22 cellular contexts compared by ENCODE assay signal in genomic region chr1:224906340-224906739, GRCh38.
"Had no signal": no experiment of that assay in that cellular context is flagged by ENCODE, and none has a peak within 500 bp of the region (broad histone marks: within the 10 kb centered on the region; RNA-seq: fewer than 3 reads in every experiment).

No MANE protein-coding gene starts in this region.

- H3K27ac ChIP-seq: coronary artery, dorsolateral prefrontal cortex, esophagus muscularis mucosa, foreskin keratinocyte, gastroesophageal sphincter, heart left ventricle, left lung, lower lobe of right lung had no signal

- DNase-seq: dermis blood vessel endothelial cell; dorsolateral prefrontal cortex; effector CD4-positive, alpha-beta T cell; effector memory CD4-positive, alpha-beta T cell; foreskin keratinocyte; heart left ventricle; hippocampal formation; left cardiac atrium; left lung; left ventricle myocardium superior; lower lobe of right lung; mucosa of descending colon; naive B cell; naive thymus-derived CD8-positive, alpha-beta T cell had no signal

- H3K27me3 ChIP-seq: esophagus muscularis mucosa had no signal

- FAIRE-seq: colon, endothelial cell of umbilical vein, frontal cortex, islet of Langerhans, keratinocyte had no signal

- H3K36me3 ChIP-seq: esophagus muscularis mucosa, gastroesophageal sphincter, heart left ventricle, left lung, lower lobe of right lung had no signal

- H3K4me1 ChIP-seq: esophagus muscularis mucosa, foreskin keratinocyte, gastroesophageal sphincter, heart left ventricle, left lung, lower lobe of right lung had no signal

- H3K4me3 ChIP-seq: coronary artery, dorsolateral prefrontal cortex, esophagus muscularis mucosa, gastroesophageal sphincter, heart left ventricle, left lung, lower lobe of right lung, mucosa of descending colon had no signal

- ATAC-seq: foreskin keratinocyte; gastroesophageal sphincter; heart left ventricle; left cardiac atrium; left lung; left ventricle myocardium superior; lower lobe of right lung; mucosa of descending colon; naive thymus-derived CD8-positive, alpha-beta T cell had no signal
